6 cellular contexts compared by ENCODE assay signal in genomic region chr11:29578806-29579205, GRCh38.
"Had no signal": no experiment of that assay in that cellular context is flagged by ENCODE, and none has a peak within 500 bp of the region (broad histone marks: within the 10 kb centered on the region; RNA-seq: fewer than 3 reads in every experiment).

No MANE protein-coding gene starts in this region.

- H3K4me3 Mint-ChIP-seq: GM23338, H9, IgD-negative memory B cell had no signal

- H3K4me1 Mint-ChIP-seq: IgD-negative memory B cell had no signal

- H3K27ac Mint-ChIP-seq: GM23338, IgD-negative memory B cell had no signal

- H3K27me3 Mint-ChIP-seq: IgD-negative memory B cell had no signal

- ATAC-seq: GM23338, HepG2 had no signal

- DNase-seq: H9, HCEC 1CT had no signal

- H3K27ac ChIP-seq: HL-60 had no signal

- H3K4me3 ChIP-seq: GM23338 had no signal

- H3K36me3 Mint-ChIP-seq: IgD-negative memory B cell had no signal

- H3K4me2 ChIP-seq: GM23338 had no signal
